ENCODE assay signal across 8 cellular contexts in the genomic region with DNA sequence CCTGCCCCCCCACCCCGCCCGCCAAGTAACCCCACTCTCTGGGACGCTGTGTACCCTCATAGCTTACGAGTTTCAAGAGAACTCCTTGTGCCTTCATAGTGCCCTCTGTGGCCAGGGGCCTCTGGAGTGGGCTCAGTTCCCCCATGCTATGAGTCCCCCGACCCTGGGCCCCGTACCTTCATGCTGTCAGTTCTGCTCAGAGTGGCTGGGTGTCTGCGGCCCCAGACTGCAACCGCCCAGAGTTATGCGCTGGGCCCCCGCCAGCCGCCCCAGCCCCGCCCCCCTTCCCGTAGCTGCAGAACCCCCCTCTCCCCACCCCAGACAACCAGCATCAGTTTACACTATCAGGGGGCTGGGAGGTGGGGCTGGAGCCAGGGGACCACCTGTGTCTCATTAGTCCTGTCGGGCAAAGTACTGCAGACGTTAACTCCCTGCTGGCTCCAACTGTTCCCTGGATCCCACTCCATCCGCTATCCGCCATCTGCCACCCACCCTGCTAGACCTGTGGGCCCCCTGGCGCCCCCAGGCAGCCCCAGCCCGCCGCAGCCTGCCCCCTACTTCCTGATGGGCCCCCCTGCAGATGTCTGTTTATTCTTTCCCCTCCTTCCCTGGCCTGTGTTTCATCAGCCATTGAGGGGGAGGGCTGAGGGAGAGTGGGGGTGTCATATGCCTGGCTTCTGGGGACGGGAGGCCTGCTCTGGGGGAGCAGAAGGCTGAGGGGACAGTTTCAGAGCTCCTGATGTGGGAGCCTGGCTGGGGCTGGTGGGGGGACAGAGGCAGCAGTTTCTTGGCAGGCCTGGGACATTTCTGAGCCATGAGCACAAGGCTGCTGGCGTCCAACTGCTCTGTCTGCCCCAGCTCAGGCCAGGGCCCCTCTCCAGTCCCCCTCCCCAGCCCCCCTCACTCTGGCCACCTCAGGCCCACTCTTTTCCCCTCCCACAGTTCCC. TPM values are rescaled to one million over a fixed set of nuclear protein-coding genes. Genes with fewer than 3 reads are reported as not detected.
DNase-seq lines count a peak whose midpoint lies in the region; ATAC-seq lines count a peak whose summit lies in the region.

A gene with protein sequence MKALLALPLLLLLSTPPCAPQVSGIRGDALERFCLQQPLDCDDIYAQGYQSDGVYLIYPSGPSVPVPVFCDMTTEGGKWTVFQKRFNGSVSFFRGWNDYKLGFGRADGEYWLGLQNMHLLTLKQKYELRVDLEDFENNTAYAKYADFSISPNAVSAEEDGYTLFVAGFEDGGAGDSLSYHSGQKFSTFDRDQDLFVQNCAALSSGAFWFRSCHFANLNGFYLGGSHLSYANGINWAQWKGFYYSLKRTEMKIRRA (minus strand): TSS at position 217 of the 947 bp plus-strand sequence. CDS start 35 bp downstream, at position 182.

- CTCF ChIA-PET in activated CD8-positive, alpha-beta T cell treated with anti-CD3 and anti-CD28 coated beads, Interleukin-2, amount 10 ng/mL, durations not matched to agents 7 days and 5 days (lab: Charles Lee): interaction anchor here (0.7 to 3.1 kb wide), 2 partner anchors 10 to 24 kb away, joined by 3 to 14 read pairs; a partner anchor contains a TSS

- H3K4me1 Mint-ChIP-seq in activated CD8-positive, alpha-beta T cell treated with anti-CD3 and anti-CD28 coated beads, Interleukin-2, amount 10 ng/mL, durations not matched to agents 7 days and 5 days (ENCODE audit: low read depth): peaks cover 5% of the 10 kb centered on the region

- H3K9me3 ChIP-seq in HUES64 (ENCODE audit: insufficient read depth, low read depth, low read length) (no peaks in the 10 kb centered on the region), skeletal muscle tissue (ENCODE audit: control insufficient read depth in 3 of 3, low read length in 3 of 3) (no peaks in the 10 kb centered on the region)

- no peaks in the 10 kb centered on the region for H3K9me3 Mint-ChIP-seq in activated CD8-positive, alpha-beta T cell treated with anti-CD3 and anti-CD28 coated beads, Interleukin-2, amount 10 ng/mL, durations not matched to agents 7 days and 5 days (ENCODE audit: insufficient read depth)

- H3K4me1 ChIP-seq in HUES64 (ENCODE audit: insufficient read depth, low read length): peaks cover 19% of the 10 kb centered on the region
- peaks cover 37 to 52% (median 49%) of the 10 kb centered on the region in 3 donors for H3K4me1 ChIP-seq in skeletal muscle tissue (ENCODE audit: control insufficient read depth in 3 of 3, insufficient read depth in 3 of 3, low read length in 3 of 3)

- H3K27ac ChIP-seq in HUES64 (ENCODE audit: low read depth, low read length) (peak within 1 kb of the TSS; percentile 76), skeletal muscle tissue (ENCODE audit: low read depth, low read length) (peak within 1 kb of the TSS; percentile 77)

- ATAC-seq in activated CD8-positive, alpha-beta T cell treated with anti-CD3 and anti-CD28 coated beads, Interleukin-2, amount 10 ng/mL, durations not matched to agents 7 days and 5 days: no peak
- no peak for ATAC-seq in HG03025 (IDR thresholded peaks at IDR 0.05; ENCODE audit: low FRiP score, unreplicated experiment)
- ATAC-seq in HG02588 (IDR thresholded peaks at IDR 0.05; ENCODE audit: unreplicated experiment): no peak
- no peak for ATAC-seq in HG03460 (IDR thresholded peaks at IDR 0.05; ENCODE audit: unreplicated experiment)

- 12% methylated on average over 18 of the region's 22 CpGs for WGBS in HUES64

- H3K27me3 ChIP-seq in HUES64 (ENCODE audit: insufficient read depth, low read length) (no peaks in the 10 kb centered on the region), skeletal muscle tissue (ENCODE audit: control insufficient read depth in 3 of 3, insufficient read depth in 3 of 3, low read length in 3 of 3) (no peaks in the 10 kb centered on the region)

- peak within 1 kb of the TSS; percentile 30 for H3K27ac Mint-ChIP-seq in activated CD8-positive, alpha-beta T cell treated with anti-CD3 and anti-CD28 coated beads, Interleukin-2, amount 10 ng/mL, durations not matched to agents 7 days and 5 days

- H3K9ac ChIP-seq in HUES64 (ENCODE audit: low read depth, low read length) (peak within 1 kb of the TSS; percentile 30; the same call in 1 of the 2 replicates), skeletal muscle tissue (ENCODE audit: low read depth in 1 of 3, low read length in 3 of 3) (peak within 1 kb of the TSS; percentile 38 to 64 (median 51))

- DNase-seq in activated CD8-positive, alpha-beta T cell treated with anti-CD3 and anti-CD28 coated beads, Interleukin-2, amount 10 ng/mL, durations not matched to agents 7 days and 5 days: no peak
- DNase-seq in hepatic stellate cell (ENCODE audit: low spot score) (peak; percentile 81), islet precursor cell (no peak)

- H3K36me3 ChIP-seq in HUES64 (ENCODE audit: insufficient read depth, low read length) (peaks cover 34% of the 10 kb centered on the region), skeletal muscle tissue (ENCODE audit: control insufficient read depth in 3 of 3, insufficient read depth in 3 of 3, low read length in 3 of 3) (peaks cover 13 to 18% (median 17%) of the 10 kb centered on the region in 3 donors)

- POLR2A ChIA-PET in activated CD8-positive, alpha-beta T cell treated with anti-CD3 and anti-CD28 coated beads, Interleukin-2, amount 10 ng/mL, durations not matched to agents 7 days and 5 days (lab: Charles Lee): no interaction called here

- no peak within 1 kb of the TSS for H3K4me3 Mint-ChIP-seq in activated CD8-positive, alpha-beta T cell treated with anti-CD3 and anti-CD28 coated beads, Interleukin-2, amount 10 ng/mL, durations not matched to agents 7 days and 5 days

- peaks cover 11% of the 10 kb centered on the region for H3K27me3 Mint-ChIP-seq in activated CD8-positive, alpha-beta T cell treated with anti-CD3 and anti-CD28 coated beads, Interleukin-2, amount 10 ng/mL, durations not matched to agents 7 days and 5 days (ENCODE audit: low read depth)

- peaks cover 15% of the 10 kb centered on the region for H3K36me3 Mint-ChIP-seq in activated CD8-positive, alpha-beta T cell treated with anti-CD3 and anti-CD28 coated beads, Interleukin-2, amount 10 ng/mL, durations not matched to agents 7 days and 5 days (ENCODE audit: low read depth)

- H3K4me3 ChIP-seq in HUES64 (ENCODE audit: low read length) (peak within 1 kb of the TSS; percentile 25; the same call in 1 of the 2 replicates), skeletal muscle tissue (ENCODE audit: low read length in 3 of 3) (peak within 1 kb of the TSS in 2 of 3 donors; percentile 54 to 63)

RNA-seq across cellular contexts. Expression of the gene that starts here (rescaled TPM):
- polyA plus RNA-seq in HUES64 (2013, experiment 1 of 2): 5.8 TPM
- 5.0 TPM for polyA plus RNA-seq in HUES64 (2013, experiment 2 of 2)
- not detected for total RNA-seq in activated CD8-positive, alpha-beta T cell treated with anti-CD3 and anti-CD28 coated beads, Interleukin-2, amount 10 ng/mL, durations not matched to agents 7 days and 5 days
- 29.2 TPM for total RNA-seq in skeletal muscle tissue

Comparison
In these comparisons a context has a peak if more than half of its experiments do, and no peak if none do; other contexts are left out.
1. RNA of the gene that starts here (total RNA-seq): 29.2 TPM in skeletal muscle tissue (single experiment); not detected in activated CD8-positive, alpha-beta T cell treated with anti-CD3 and anti-CD28 coated beads, Interleukin-2, amount 10 ng/mL, durations not matched to agents 7 days and 5 days; every median in the first group is over 10 times any median in the second.